8 cellular contexts compared by ENCODE assay signal in the genomic region with DNA sequence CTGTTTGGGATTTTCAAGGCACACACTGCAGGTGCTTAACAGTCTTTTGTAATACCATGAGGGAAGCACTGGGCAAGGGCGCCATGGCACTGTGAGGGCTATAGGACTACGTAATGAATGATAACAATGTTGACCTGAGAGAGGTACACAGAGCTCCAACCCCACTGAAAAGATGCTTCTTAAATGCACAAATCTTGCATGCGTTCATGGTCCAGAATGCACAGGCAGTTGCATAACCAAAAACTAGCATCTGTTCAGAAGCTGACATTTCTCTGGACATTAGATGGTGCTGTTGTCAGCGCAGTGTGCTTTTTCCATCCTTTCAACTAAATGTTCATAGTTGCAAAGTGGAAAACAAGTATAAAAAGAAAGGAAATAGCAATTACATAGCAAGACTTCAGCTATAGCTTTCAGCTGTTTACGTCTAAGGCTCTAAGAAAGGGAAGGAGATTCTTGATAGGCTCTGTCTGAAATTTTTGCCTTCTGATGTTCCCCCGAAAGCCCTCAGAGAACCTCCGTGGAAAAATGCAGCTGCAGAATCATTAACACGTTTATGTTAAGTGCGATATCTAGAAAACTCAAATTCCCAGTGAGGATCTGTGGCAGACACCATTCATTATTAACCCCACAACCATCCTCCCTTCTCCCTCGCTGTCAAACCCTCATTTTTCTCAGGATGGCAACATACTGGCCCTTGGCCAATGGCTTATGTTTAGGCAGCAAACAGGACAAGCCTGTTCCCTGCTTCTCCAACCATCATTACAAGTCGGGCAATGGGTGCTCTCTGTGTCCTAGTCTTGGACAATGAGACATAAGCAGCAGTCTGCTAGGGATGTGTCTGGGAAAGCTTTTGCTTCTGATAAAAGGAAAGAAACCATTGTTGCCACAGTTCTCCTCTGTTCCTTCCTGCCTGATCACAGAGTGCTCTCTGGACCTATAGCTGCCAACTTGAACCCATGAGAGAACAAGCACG. TPM values are rescaled to one million over a fixed set of nuclear protein-coding genes. Genes with fewer than 3 reads are reported as not detected.
DNase-seq lines count a peak whose midpoint lies in the region; ATAC-seq, FAIRE-seq and TF ChIP-seq lines count a peak whose summit lies in the region.

No MANE protein-coding gene starts in this region.

- intact Hi-C loops in endothelial cell of umbilical vein (cut with micrococcal nuclease): loop anchor here (1.0 kb wide), 3 partner anchors 596 to 928 kb away; no protein-coding TSS in a partner anchor

- POLR2A ChIA-PET in endothelial cell of umbilical vein (lab: Charles Lee): interaction anchor here (0.8 kb wide), 1 partner anchor 237 kb away, joined by 3 read pairs; no protein-coding TSS in a partner anchor
- POLR2A ChIA-PET in naive thymus-derived CD8-positive, alpha-beta T cell (lab: Charles Lee): interaction anchor here (1.1 to 1.3 kb wide), 2 partner anchors 9 to 124 kb away, joined by 3 read pairs; no protein-coding TSS in a partner anchor

- no peaks in the 10 kb centered on the region for H3K9me3 Mint-ChIP-seq in naive thymus-derived CD8-positive, alpha-beta T cell

- no TSS peak for BruUV-seq in endothelial cell of umbilical vein (replicated peaks; lab: Mats Ljungman, UMichigan)

- dilution Hi-C loops in endothelial cell of umbilical vein (cut with MboI; ENCODE audit: extremely low pct_ligation_motif_present, low sequenced_read_pairs): loop anchor here (10.0 kb wide), 1 partner anchor 608 kb away; no protein-coding TSS in a partner anchor

- no peaks in the 10 kb centered on the region for H3K9me3 ChIP-seq in endothelial cell of umbilical vein (replicated peaks; ENCODE audit: control insufficient read depth, insufficient read depth, low read length)

- ATAC-seq in naive thymus-derived CD8-positive, alpha-beta T cell: peak; percentile 57 to 67
- ATAC-seq in GM18505 (IDR thresholded peaks at IDR 0.05; ENCODE audit: unreplicated experiment): no peak

- H2AFZ ChIP-seq in endothelial cell of umbilical vein (ENCODE audit: low read depth, low read length): peak overlapping the region; percentile 60

- H4K20me1 ChIP-seq in endothelial cell of umbilical vein (replicated peaks; ENCODE audit: control insufficient read depth, extremely low read depth, insufficient read depth, low read length): no peaks in the 10 kb centered on the region

- H3K4me3 Mint-ChIP-seq in naive thymus-derived CD8-positive, alpha-beta T cell: no peak overlapping the region

- H3K4me2 ChIP-seq in endothelial cell of umbilical vein (ENCODE audit: insufficient read depth, low read length): peak overlapping the region; percentile 64

- peak overlapping the region in 1 of 3 experiments; percentile 9 for H3K4me3 ChIP-seq in endothelial cell of umbilical vein (replicated peaks in 1 of 3; ENCODE audit: insufficient read depth in 1 of 3, low read depth in 1 of 3, low read length in 3 of 3)

- peak overlapping the region; percentile 35 for H3K9ac ChIP-seq in endothelial cell of umbilical vein (replicated peaks; ENCODE audit: extremely low read depth, insufficient read depth, low read length)

- TF ChIP-seq CTCF in endothelial cell of umbilical vein (IDR thresholded peaks at IDR 0.05; ENCODE audit: extremely low read depth in 1 of 2, insufficient read depth in 1 of 2, low read depth in 1 of 2, low read length in 2 of 2): peak; percentile 54 to 55

- CTCF ChIA-PET in endothelial cell of umbilical vein (lab: Charles Lee): interaction anchor here (0.6 to 3.7 kb wide), 35 partner anchors 9 to 1114 kb away, joined by 3 to 42 read pairs (median 4); partner anchors contain the start of genes RBM34 and TARBP1

- H3K9me1 ChIP-seq in endothelial cell of umbilical vein (replicated peaks; ENCODE audit: control insufficient read depth, extremely low read depth, insufficient read depth, low read length): no peaks in the 10 kb centered on the region

- peak; percentile 82 for FAIRE-seq in endothelial cell of umbilical vein (lab: Jason Lieb, UNC)

- peaks cover 7% of the 10 kb centered on the region for H3K4me1 ChIP-seq in endothelial cell of umbilical vein (ENCODE audit: control insufficient read depth, extremely low read depth, insufficient read depth, low read length)

- no peaks in the 10 kb centered on the region for H3K36me3 Mint-ChIP-seq in naive thymus-derived CD8-positive, alpha-beta T cell

- peaks cover 5 to 28% (median 20%) of the 10 kb centered on the region in 4 donors for H3K4me1 Mint-ChIP-seq in naive thymus-derived CD8-positive, alpha-beta T cell

- H3K27ac Mint-ChIP-seq in naive thymus-derived CD8-positive, alpha-beta T cell: peak overlapping the region in 2 of 10 donors; percentile 26 to 34

- peak; percentile 20 for DNase-seq in DMS53 treated with DMSO at 0.1 percent for 48 hours (lab: John Stamatoyannopoulos, UW; ENCODE audit: unreplicated experiment)
- DNase-seq in HT-29 (ENCODE audit: low spot score): peak; percentile 67
- peak; percentile 77 for DNase-seq in SKM-1 (lab: John Stamatoyannopoulos, UW; ENCODE audit: unreplicated experiment)
- peak; percentile 84 for DNase-seq in endothelial cell of umbilical vein (ENCODE audit: low read depth, low spot score)
- peak in 2 of 10 donors; percentile 15 to 29 for DNase-seq in naive thymus-derived CD8-positive, alpha-beta T cell
- DNase-seq in DMS114 treated with DMSO at 0.1 percent for 48 hours (lab: John Stamatoyannopoulos, UW; ENCODE audit: unreplicated experiment): no peak
- no peak for DNase-seq in islet precursor cell

- TF ChIP-seq POLR2A in endothelial cell of umbilical vein (IDR thresholded peaks at IDR 0.05; ENCODE audit: low read depth, low read length) (no peak), GM18505 (IDR thresholded peaks at IDR 0.05; ENCODE audit: borderline replicate concordance, extremely low read depth, insufficient read depth, insufficient read length) (no peak)

- peaks cover 0 to 15% (median 6%) of the 10 kb centered on the region in 5 donors for H3K27me3 Mint-ChIP-seq in naive thymus-derived CD8-positive, alpha-beta T cell

- no peaks in the 10 kb centered on the region for H3K36me3 ChIP-seq in endothelial cell of umbilical vein (ENCODE audit: control insufficient read depth in 2 of 2, extremely low read depth in 1 of 2, insufficient read depth in 2 of 2, low read length in 2 of 2)

- H3K27me3 ChIP-seq in endothelial cell of umbilical vein (ENCODE audit: control insufficient read depth in 2 of 2, insufficient read depth in 2 of 2, low read length in 2 of 2): peaks cover 8 to 9% of the 10 kb centered on the region in 2 experiments

- no peaks in the 10 kb centered on the region for H3K79me2 ChIP-seq in endothelial cell of umbilical vein (ENCODE audit: control insufficient read depth, insufficient read depth, low read length)

- no peak overlapping the region for H3K27ac ChIP-seq in endothelial cell of umbilical vein (ENCODE audit: insufficient read depth, low read depth, low read length)

TF ChIP-seq in endothelial cell of umbilical vein, 7 proteins besides CTCF, POLR2A, EP300 and RAD21:
- TF ChIP-seq POLR2AphosphoS5 (IDR thresholded peaks at IDR 0.05; ENCODE audit: insufficient read depth, low read depth, low read length) (no peak), MYC (IDR thresholded peaks at IDR 0.05; ENCODE audit: low read depth, low read length) (no peak), GATA2 (IDR thresholded peaks at IDR 0.05; ENCODE audit: insufficient read depth, insufficient read length, low read depth, low read length) (no peak), EZH2 (IDR thresholded peaks at IDR 0.05; ENCODE audit: borderline replicate concordance, low read depth, low read length, severe bottlenecking) (no peak), FOS (IDR thresholded peaks at IDR 0.05; ENCODE audit: borderline replicate concordance, insufficient read depth, low read length) (no peak), JUN (IDR thresholded peaks at IDR 0.05; ENCODE audit: borderline replicate concordance, insufficient read depth, insufficient read length, low read depth) (no peak)
- TF ChIP-seq, protein P1, sequence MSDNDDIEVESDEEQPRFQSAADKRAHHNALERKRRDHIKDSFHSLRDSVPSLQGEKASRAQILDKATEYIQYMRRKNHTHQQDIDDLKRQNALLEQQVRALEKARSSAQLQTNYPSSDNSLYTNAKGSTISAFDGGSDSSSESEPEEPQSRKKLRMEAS (IDR thresholded peaks at IDR 0.05; ENCODE audit: insufficient read depth, insufficient read length): no peak
TF ChIP-seq in endothelial cell of umbilical vein: peak in this region for 0.

RNA-seq across cellular contexts. Expression of gene TARBP1, which starts 8.2 kb away (rescaled TPM):
- total RNA-seq in HT-29 (2014; rRNA removed; shearing (Covaris generic)): 23.6 and 25.8 TPM in 2 replicates
- total RNA-seq in endothelial cell of umbilical vein: 21.0 and 23.4 TPM in 2 replicates
- polyA plus RNA-seq in endothelial cell of umbilical vein: 17.3 and 20.4 TPM in 2 replicates
- 13.1 and 14.5 TPM in 2 replicates for polyA plus RNA-seq in endothelial cell of umbilical vein (2011; cell fraction: cytosol; rRNA removed)
- 110 and 116 TPM in 2 replicates for polyA plus RNA-seq in endothelial cell of umbilical vein (2011; cell fraction: nucleus; rRNA removed)
- 17.4 and 18.0 TPM in 2 replicates for polyA plus RNA-seq in endothelial cell of umbilical vein (2012)
- polyA minus RNA-seq in endothelial cell of umbilical vein: 21.2 and 27.0 TPM in 2 replicates
- 14.7 TPM for polyA minus RNA-seq in endothelial cell of umbilical vein (2011; cell fraction: cytosol; rRNA and poly(A)+ RNA removed)
- polyA minus RNA-seq in endothelial cell of umbilical vein (2011; cell fraction: nucleus; rRNA and poly(A)+ RNA removed): 22.8 and 30.0 TPM in 2 replicates
- 10 to 100 TPM; 54.7 to 61.1 TPM for total RNA-seq in naive thymus-derived CD8-positive, alpha-beta T cell
- 10 to 100 TPM; 12.8 to 15.6 (median 13.2) TPM for polyA plus RNA-seq in naive thymus-derived CD8-positive, alpha-beta T cell

Comparison
In these comparisons a context has a peak if more than half of its experiments do, and no peak if none do; other contexts are left out.
1. DNase-seq: peak in DMS53 treated with DMSO at 0.1 percent for 48 hours (single experiment), HT-29 (single experiment), SKM-1 (single experiment) and endothelial cell of umbilical vein (single experiment); none in DMS114 treated with DMSO at 0.1 percent for 48 hours (single experiment) and islet precursor cell (single experiment).